ENCODE assay signal across 15 cellular contexts in genomic region chr15:68812069-68812468, GRCh38. TPM values are rescaled to one million over a fixed set of nuclear protein-coding genes. Genes with fewer than 3 reads are reported as not detected.
DNase-seq lines count a peak whose midpoint lies in the region; ATAC-seq and TF ChIP-seq lines count a peak whose summit lies in the region.
"Had no signal": no experiment of that assay in that cellular context is flagged by ENCODE, and none has a peak within 500 bp of the region (broad histone marks: within the 10 kb centered on the region; RNA-seq: fewer than 3 reads in every experiment).

No MANE protein-coding gene starts in this region.

- H3K27ac Mint-ChIP-seq in mesothelial cell of epicardium (peak overlapping the region; percentile 97), type B pancreatic cell (peak overlapping the region; percentile 24)
- H3K27ac Mint-ChIP-seq: activated naive CD4-positive, alpha-beta T cell treated with anti-CD3 and anti-CD28 coated beads, Interleukin-2, amount 50 U/mL, for 72 hours; T-cell had no signal

- no peak overlapping the region for H3K4me3 Mint-ChIP-seq in mesothelial cell of epicardium
- H3K4me3 Mint-ChIP-seq in type B pancreatic cell, result no peak overlapping the region
- H3K4me3 Mint-ChIP-seq: T-cell had no signal

- intact Hi-C loops in left cardiac atrium (cut with DNase I), result loop anchor here in 1 of 2 donors (10.0 kb wide), 1 partner anchor 107 kb away; no protein-coding TSS in a partner anchor

- H3K9me3 Mint-ChIP-seq in mesothelial cell of epicardium (no peaks in the 10 kb centered on the region), type B pancreatic cell (no peaks in the 10 kb centered on the region)
- H3K9me3 Mint-ChIP-seq: activated naive CD4-positive, alpha-beta T cell treated with anti-CD3 and anti-CD28 coated beads, Interleukin-2, amount 50 U/mL, for 72 hours; T-cell had no signal

- ATAC-seq in left cardiac atrium (no peak), GM18502 (IDR thresholded peaks at IDR 0.05; ENCODE audit: poor library complexity, unreplicated experiment) (no peak)
- ATAC-seq: activated naive CD4-positive, alpha-beta T cell treated with anti-CD3 and anti-CD28 coated beads, Interleukin-2, amount 50 U/mL, for 72 hours; T-cell had no signal

- TF ChIP-seq CTCF in right atrium auricular region (IDR thresholded peaks at IDR 0.05) (no peak), VCaP (conservative IDR thresholded peaks at IDR 0.05) (no peak), mesothelial cell of epicardium (IDR thresholded peaks at IDR 0.05; ENCODE audit: unreplicated experiment) (no peak), type B pancreatic cell (conservative IDR thresholded peaks at IDR 0.05) (no peak)

- H3K4me3 ChIP-seq in right atrium auricular region, result no peak overlapping the region

- H3K27me3 ChIP-seq in right atrium auricular region, result no peaks in the 10 kb centered on the region

- H3K27ac ChIP-seq in right atrium auricular region, result peak overlapping the region; percentile 28 to 74
- peak overlapping the region; percentile 73 for H3K27ac ChIP-seq in VCaP

- DNase-seq in right atrium auricular region (ENCODE audit: low spot score), result peak; percentile 43
- no peak for DNase-seq in left cardiac atrium
- no peak for DNase-seq in mesothelial cell of epicardium (ENCODE audit: low spot score in 2 of 2, unreplicated experiment in 2 of 2)
- DNase-seq in type B pancreatic cell (ENCODE audit: extremely low spot score, unreplicated experiment), result peak; percentile 39
- no peak for DNase-seq in DMS 273 (lab: John Stamatoyannopoulos, UW; ENCODE audit: unreplicated experiment)
- no peak for DNase-seq in hippocampal formation (lab: John Stamatoyannopoulos, UW)
- DNase-seq: KG1; NCI-H2227 treated with DMSO at 0.1 percent for 48 hours; NK-92 treated with Interleukin-12 subunit alpha and Interleukin-12 subunit beta, amount 100 ng/mL, for 24 hours; RPMI8226; stimulated activated CD4-positive, alpha-beta T cell treated with anti-CD3 and anti-CD28 coated beads, Interleukin-4, amount 100 ng/mL, for 4 hours; T-cell had no signal

- no peaks in the 10 kb centered on the region for H3K36me3 Mint-ChIP-seq in mesothelial cell of epicardium
- H3K36me3 Mint-ChIP-seq in type B pancreatic cell, result peaks cover 19% of the 10 kb centered on the region

- no peaks in the 10 kb centered on the region for H3K36me3 ChIP-seq in right atrium auricular region

- H3K4me1 Mint-ChIP-seq in mesothelial cell of epicardium (peaks cover 75% of the 10 kb centered on the region), type B pancreatic cell (ENCODE audit: unreplicated experiment) (peaks cover 73% of the 10 kb centered on the region)

- H3K9me3 ChIP-seq in right atrium auricular region, result no peaks in the 10 kb centered on the region

- H3K27me3 Mint-ChIP-seq in mesothelial cell of epicardium (ENCODE audit: low read depth) (no peaks in the 10 kb centered on the region), type B pancreatic cell (no peaks in the 10 kb centered on the region)
- H3K27me3 Mint-ChIP-seq: T-cell had no signal

- H3K4me1 ChIP-seq in right atrium auricular region, result peaks cover 0 to 81% of the 10 kb centered on the region in 2 donors

RNA-seq across cellular contexts. Expression of gene ANP32A, which starts 8.6 kb away (rescaled TPM):
- 10 to 100 TPM; 60.9 to 69.2 TPM for total RNA-seq in right atrium auricular region
- total RNA-seq in left cardiac atrium, result 100 to 1,000 TPM; 106 to 118 TPM
- total RNA-seq in mesothelial cell of epicardium, result 179 to 188 TPM (median 183 TPM) in 3 replicates
- total RNA-seq in type B pancreatic cell (ENCODE audit: low replicate concordance), result 167 and 222 TPM in 2 replicates

Comparison
In these comparisons a context has a peak if more than half of its experiments do, and no peak if none do; other contexts are left out.
1. DNase-seq: peak in right atrium auricular region (single experiment) and type B pancreatic cell (single experiment); none in left cardiac atrium (single experiment), mesothelial cell of epicardium (0 of 2), DMS 273 (single experiment) and hippocampal formation (0 of 2).